Comparison of ENCODE assay signal across 1 cellular context in genomic region chr17:7234100-7235012, GRCh38.
TF ChIP-seq lines count a peak whose summit lies in the region.

Gene DVL2, minus strand, starts transcription at chr17:7234517. Its CDS starts 255 bp downstream, at chr17:7234262.

TF ChIP-seq in K562, 482 proteins besides CTCF, POLR2A, EP300 and RAD21 (continued from another document and continues in another):
- TF ChIP-seq, protein P1, sequence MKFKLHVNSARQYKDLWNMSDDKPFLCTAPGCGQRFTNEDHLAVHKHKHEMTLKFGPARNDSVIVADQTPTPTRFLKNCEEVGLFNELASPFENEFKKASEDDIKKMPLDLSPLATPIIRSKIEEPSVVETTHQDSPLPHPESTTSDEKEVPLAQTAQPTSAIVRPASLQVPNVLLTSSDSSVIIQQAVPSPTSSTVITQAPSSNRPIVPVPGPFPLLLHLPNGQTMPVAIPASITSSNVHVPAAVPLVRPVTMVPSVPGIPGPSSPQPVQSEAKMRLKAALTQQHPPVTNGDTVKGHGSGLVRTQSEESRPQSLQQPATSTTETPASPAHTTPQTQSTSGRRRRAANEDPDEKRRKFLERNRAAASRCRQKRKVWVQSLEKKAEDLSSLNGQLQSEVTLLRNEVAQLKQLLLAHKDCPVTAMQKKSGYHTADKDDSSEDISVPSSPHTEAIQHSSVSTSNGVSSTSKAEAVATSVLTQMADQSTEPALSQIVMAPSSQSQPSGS (CRISPR knock-in tag; IDR thresholded peaks at IDR 0.05) = no peak
- TF ChIP-seq AFF4 (CRISPR knock-in tag; IDR thresholded peaks at IDR 0.05) (no peak; the same call in 1 of the 2 replicates), SUPT5H (IDR thresholded peaks at IDR 0.05) (peak; percentile 91), MAFK (IDR thresholded peaks at IDR 0.05; ENCODE audit: low read length) (no peak; the same call in 1 of the 2 replicates), KDM5B (IDR thresholded peaks at IDR 0.05; ENCODE audit: insufficient replicate concordance, low read depth, low read length) (peak; percentile 62), ZNF354B (CRISPR knock-in tag; IDR thresholded peaks at IDR 0.05) (no peak), HOXB6 (CRISPR knock-in tag; IDR thresholded peaks at IDR 0.05; ENCODE audit: borderline replicate concordance) (peak; percentile 76; the same call in 1 of the 2 replicates), ZC3H8 (IDR thresholded peaks at IDR 0.05) (no peak), ZNF140 (CRISPR knock-in tag; IDR thresholded peaks at IDR 0.05) (no peak), SMAD1 (IDR thresholded peaks at IDR 0.05; ENCODE audit: low read depth, low read length, partially characterized antibody) (peak; percentile 50), NCOA4 (IDR thresholded peaks at IDR 0.05; ENCODE audit: partially characterized antibody) (no peak), EGR1 (conservative IDR thresholded peaks at IDR 0.05) (peak; percentile 87), RBM15 (IDR thresholded peaks at IDR 0.05; ENCODE audit: insufficient read depth, low read length) (no peak), THRB (CRISPR knock-in tag; conservative IDR thresholded peaks at IDR 0.05) (peak; percentile 97), CC2D1A (IDR thresholded peaks at IDR 0.05) (no peak), ZBTB7A (IDR thresholded peaks at IDR 0.05; ENCODE audit: borderline replicate concordance, control insufficient read depth, low read depth, low read length) (0 out of 2 replicates have a peak, but pooled peaks have one; percentile 35), ZC3H4 (CRISPR knock-in tag; IDR thresholded peaks at IDR 0.05; ENCODE audit: borderline replicate concordance) (peak; percentile 37; the same call in 1 of the 2 replicates), DDX20 (tag; IDR thresholded peaks at IDR 0.05; ENCODE audit: low read depth) (no peak), ZBTB17 (CRISPR knock-in tag; IDR thresholded peaks at IDR 0.05) (peak; percentile 85), XRCC3 (IDR thresholded peaks at IDR 0.05) (no peak), ILF3 (IDR thresholded peaks at IDR 0.05; ENCODE audit: borderline replicate concordance) (peak; percentile 98), ATF7 (IDR thresholded peaks at IDR 0.05) (peak; percentile 57; the same call in 1 of the 2 replicates), ZNF586 (CRISPR knock-in tag; conservative IDR thresholded peaks at IDR 0.05) (no peak; the same call in 1 of the 2 replicates), ZNF146 (CRISPR knock-in tag; IDR thresholded peaks at IDR 0.05; ENCODE audit: unreplicated experiment) (no peak), EP400 (IDR thresholded peaks at IDR 0.05) (peak; percentile 74; the same call in 1 of the 2 replicates), ZNF511 (CRISPR knock-in tag; IDR thresholded peaks at IDR 0.05) (no peak), ZNF551 (CRISPR knock-in tag; IDR thresholded peaks at IDR 0.05) (peak; percentile 70; the same call in 1 of the 2 replicates), NR2F6 (CRISPR knock-in tag; IDR thresholded peaks at IDR 0.05) (peak; percentile 87), FOSL1 (tag; conservative IDR thresholded peaks at IDR 0.05) (no peak), HMGN3 (IDR thresholded peaks at IDR 0.05; ENCODE audit: borderline replicate concordance, extremely low read depth, insufficient read length, low read depth, low read length) (no peak), RBFOX2 (IDR thresholded peaks at IDR 0.05; ENCODE audit: low read depth, low read length) (peak; percentile 84), MECOM (CRISPR knock-in tag; IDR thresholded peaks at IDR 0.05) (peak; percentile 53; the same call in 1 of the 2 replicates), MXI1 (IDR thresholded peaks at IDR 0.05; ENCODE audit: low read depth, low read length) (no peak), TEAD4 (IDR thresholded peaks at IDR 0.05; ENCODE audit: low read length) (no peak), TEAD4 (CRISPR knock-in tag; IDR thresholded peaks at IDR 0.05; ENCODE audit: borderline replicate concordance) (no peak), ZFP91 (CRISPR knock-in tag; IDR thresholded peaks at IDR 0.05) (no peak), VEZF1 (CRISPR knock-in tag; IDR thresholded peaks at IDR 0.05) (peak; percentile 72), STAT6 (CRISPR knock-in tag; IDR thresholded peaks at IDR 0.05) (no peak), NFE2 (IDR thresholded peaks at IDR 0.05; ENCODE audit: low read depth) (no peak), ZNF830 (CRISPR knock-in tag; IDR thresholded peaks at IDR 0.05) (peak; percentile 91; the same call in 1 of the 2 replicates), BHLHE40 (IDR thresholded peaks at IDR 0.05; ENCODE audit: low read length) (peak; percentile 100), MTA3 (IDR thresholded peaks at IDR 0.05; ENCODE audit: borderline replicate concordance) (peak; percentile 85; the same call in 1 of the 2 replicates), MLLT1 (IDR thresholded peaks at IDR 0.05) (no peak), ERF (CRISPR knock-in tag; IDR thresholded peaks at IDR 0.05) (peak; percentile 96)
- TF ChIP-seq, protein P2, sequence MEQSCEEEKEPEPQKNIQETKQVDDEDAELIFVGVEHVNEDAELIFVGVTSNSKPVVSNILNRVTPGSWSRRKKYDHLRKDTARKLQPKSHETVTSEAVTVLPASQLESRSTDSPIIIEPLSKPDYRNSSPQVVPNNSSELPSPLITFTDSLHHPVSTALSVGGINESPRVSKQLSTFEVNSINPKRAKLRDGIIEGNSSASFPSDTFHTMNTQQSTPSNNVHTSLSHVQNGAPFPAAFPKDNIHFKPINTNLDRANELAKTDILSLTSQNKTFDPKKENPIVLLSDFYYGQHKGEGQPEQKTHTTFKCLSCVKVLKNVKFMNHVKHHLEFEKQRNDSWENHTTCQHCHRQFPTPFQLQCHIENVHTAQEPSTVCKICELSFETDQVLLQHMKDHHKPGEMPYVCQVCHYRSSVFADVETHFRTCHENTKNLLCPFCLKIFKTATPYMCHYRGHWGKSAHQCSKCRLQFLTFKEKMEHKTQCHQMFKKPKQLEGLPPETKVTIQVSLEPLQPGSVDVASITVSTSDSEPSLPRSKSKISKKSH (CRISPR knock-in tag; IDR thresholded peaks at IDR 0.05) = peak; percentile 49
- TF ChIP-seq, protein P3, sequence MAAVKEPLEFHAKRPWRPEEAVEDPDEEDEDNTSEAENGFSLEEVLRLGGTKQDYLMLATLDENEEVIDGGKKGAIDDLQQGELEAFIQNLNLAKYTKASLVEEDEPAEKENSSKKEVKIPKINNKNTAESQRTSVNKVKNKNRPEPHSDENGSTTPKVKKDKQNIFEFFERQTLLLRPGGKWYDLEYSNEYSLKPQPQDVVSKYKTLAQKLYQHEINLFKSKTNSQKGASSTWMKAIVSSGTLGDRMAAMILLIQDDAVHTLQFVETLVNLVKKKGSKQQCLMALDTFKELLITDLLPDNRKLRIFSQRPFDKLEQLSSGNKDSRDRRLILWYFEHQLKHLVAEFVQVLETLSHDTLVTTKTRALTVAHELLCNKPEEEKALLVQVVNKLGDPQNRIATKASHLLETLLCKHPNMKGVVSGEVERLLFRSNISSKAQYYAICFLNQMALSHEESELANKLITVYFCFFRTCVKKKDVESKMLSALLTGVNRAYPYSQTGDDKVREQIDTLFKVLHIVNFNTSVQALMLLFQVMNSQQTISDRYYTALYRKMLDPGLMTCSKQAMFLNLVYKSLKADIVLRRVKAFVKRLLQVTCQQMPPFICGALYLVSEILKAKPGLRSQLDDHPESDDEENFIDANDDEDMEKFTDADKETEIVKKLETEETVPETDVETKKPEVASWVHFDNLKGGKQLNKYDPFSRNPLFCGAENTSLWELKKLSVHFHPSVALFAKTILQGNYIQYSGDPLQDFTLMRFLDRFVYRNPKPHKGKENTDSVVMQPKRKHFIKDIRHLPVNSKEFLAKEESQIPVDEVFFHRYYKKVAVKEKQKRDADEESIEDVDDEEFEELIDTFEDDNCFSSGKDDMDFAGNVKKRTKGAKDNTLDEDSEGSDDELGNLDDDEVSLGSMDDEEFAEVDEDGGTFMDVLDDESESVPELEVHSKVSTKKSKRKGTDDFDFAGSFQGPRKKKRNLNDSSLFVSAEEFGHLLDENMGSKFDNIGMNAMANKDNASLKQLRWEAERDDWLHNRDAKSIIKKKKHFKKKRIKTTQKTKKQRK (IDR thresholded peaks at IDR 0.05; ENCODE audit: borderline replicate concordance, low read depth, low read length) = no peak
